ENCODE assay signal across 8 cellular contexts in genomic region chr15:64381000-64381751, GRCh38. TPM values are rescaled to one million over a fixed set of nuclear protein-coding genes. Genes with fewer than 3 reads are reported as not detected.
A peak's percentile ranks its signal among the peaks of the same experiment; 100 is the strongest.
DNase-seq lines count a peak whose midpoint lies in the region; ATAC-seq and TF ChIP-seq lines count a peak whose summit lies in the region.

Gene PCLAF, minus strand, starts transcription at chr15:64381441. Its CDS starts 70 bp downstream, at chr15:64381371.

- in situ Hi-C loops in GM13977 (cut with MboI; ENCODE audit: low pct_unique_long_range_greater_than_20kb, low sequenced_read_pairs, unreplicated experiment) = no loop called here

- H3K4me1 Mint-ChIP-seq in T-cell = peaks cover 15 to 23% (median 18%) of the 10 kb centered on the region in 3 donors

- H3K9me3 Mint-ChIP-seq in T-cell = no peaks in the 10 kb centered on the region

- H3K27me3 ChIP-seq in adipocyte (replicated peaks; ENCODE audit: control insufficient read depth, insufficient read depth, low read length) (no peaks in the 10 kb centered on the region), heart left ventricle (no peaks in the 10 kb centered on the region), upper lobe of left lung (no peaks in the 10 kb centered on the region)

- H3K27me3 Mint-ChIP-seq in T-cell = no peaks in the 10 kb centered on the region

- peak; percentile 93 for DNase-seq in GM13977 (ENCODE audit: low spot score)
- DNase-seq in NCI-H146 (lab: John Stamatoyannopoulos, UW) = peak; percentile 90
- peak; percentile 79 to 95 (median 89) for DNase-seq in T-cell
- peak; percentile 99 for DNase-seq in adipocyte (ENCODE audit: low read depth)
- peak; percentile 94 to 97 (median 95) for DNase-seq in heart left ventricle
- peak; percentile 94 for DNase-seq in pons (ENCODE audit: low spot score)
- peak; percentile 88 to 98 for DNase-seq in upper lobe of left lung

- 1 to 6% (median 1%) methylated on average over 31 to 38 of the region's 38 CpGs for WGBS in heart left ventricle, 4 donors
- 0 to 12% methylated on average over 18 to 38 of the region's 38 CpGs for WGBS in upper lobe of left lung, 2 donors

- peak within 1 kb of the TSS; percentile 88 to 92 (median 91) for H3K4me3 Mint-ChIP-seq in T-cell

- POLR2A ChIA-PET in T-cell (lab: Charles Lee) = interaction anchor here in 1 of 2 donors (0.6 kb wide), 1 partner anchor 79 kb away, joined by 3 read pairs; no protein-coding TSS in a partner anchor

- CTCF ChIA-PET in T-cell (lab: Charles Lee) = no interaction called here

- H3K27ac ChIP-seq in heart left ventricle (no peak within 1 kb of the TSS), upper lobe of left lung (peak within 1 kb of the TSS in 1 of 4 donors; percentile 36)

- ATAC-seq in HG02870 (IDR thresholded peaks at IDR 0.05; ENCODE audit: unreplicated experiment) (peak; percentile 97), T-cell (replicated peaks in 1 of 4) (peak; percentile 100), heart left ventricle (peak; percentile 100), upper lobe of left lung (ENCODE audit: low FRiP score in 2 of 2) (peak; percentile 99 to 100)

- no peak for TF ChIP-seq EP300 in upper lobe of left lung (IDR thresholded peaks at IDR 0.05)

- H3K36me3 Mint-ChIP-seq in T-cell = no peaks in the 10 kb centered on the region

- H3K9me3 ChIP-seq in adipocyte (ENCODE audit: control insufficient read depth, low read length) (no peaks in the 10 kb centered on the region), heart left ventricle (no peaks in the 10 kb centered on the region), upper lobe of left lung (no peaks in the 10 kb centered on the region)

- H3K36me3 ChIP-seq in adipocyte (ENCODE audit: control insufficient read depth, insufficient read depth, low read length, severe bottlenecking) (no peaks in the 10 kb centered on the region), heart left ventricle (no peaks in the 10 kb centered on the region), upper lobe of left lung (no peaks in the 10 kb centered on the region)

- peak; percentile 12 for TF ChIP-seq CTCF in GM13977 (IDR thresholded peaks at IDR 0.05; ENCODE audit: extremely low read depth, insufficient read depth, missing control alignments)
- TF ChIP-seq CTCF in heart left ventricle (IDR thresholded peaks at IDR 0.05) = peak in 1 of 12 donors; percentile 8
- TF ChIP-seq CTCF in upper lobe of left lung (IDR thresholded peaks at IDR 0.05) = peak in 1 of 6 experiments; percentile 13

- H3K27ac Mint-ChIP-seq in T-cell = peak within 1 kb of the TSS; percentile 32 to 64

- intact Hi-C loops in heart left ventricle (cut with DNase I) = loop anchor here in 1 of 10 donors (2.0 kb wide), 1 partner anchor 24 kb away; the partner anchor contains the start of gene CSNK1G1

- H3K4me3 ChIP-seq in adipocyte (ENCODE audit: low read length) (peak within 1 kb of the TSS; percentile 79), heart left ventricle (peak within 1 kb of the TSS; percentile 38 to 76 (median 60)), upper lobe of left lung (peak within 1 kb of the TSS; percentile 33 to 76 (median 54))

- peak within 1 kb of the TSS; percentile 62 for H3K9ac ChIP-seq in adipocyte (ENCODE audit: low read length)

- TF ChIP-seq POLR2A in heart left ventricle (IDR thresholded peaks at IDR 0.05) = no peak
- TF ChIP-seq POLR2A in upper lobe of left lung (IDR thresholded peaks at IDR 0.05) = no peak

- H3K4me1 ChIP-seq in adipocyte (ENCODE audit: control insufficient read depth, insufficient read depth, low read length) (peaks cover 5% of the 10 kb centered on the region), heart left ventricle (peaks cover 0 to 14% (median 6%) of the 10 kb centered on the region in 12 donors), upper lobe of left lung (peaks cover 6 to 13% (median 10%) of the 10 kb centered on the region in 4 donors)

RNA-seq across cellular contexts. Expression of gene PCLAF, which starts in this region (rescaled TPM):
- total RNA-seq in T-cell (1 to 10 TPM in 4 of 5 donors, under 1 TPM in 1; 0.96 to 2.4 (median 1.6) TPM), heart left ventricle (1 to 10 TPM in 1 of 9 donors, under 1 TPM in 4, not detected in 4; 0.14 to 4.8 (median 0.60) TPM), upper lobe of left lung (1 to 10 TPM in 4 of 6 donors, not detected in 2; 1.6 to 3.6 (median 2.0) TPM)
- 1 to 10 TPM in 1 of 2 donors, not detected in 1; 1.3 TPM for polyA plus RNA-seq in heart left ventricle
